Comparison of ENCODE assay signal across 31 cellular contexts in genomic region chr15:83547168-83547567, GRCh38.
"Had no signal": no experiment of that assay in that cellular context is flagged by ENCODE, and none has a peak within 500 bp of the region (broad histone marks: within the 10 kb centered on the region; RNA-seq: fewer than 3 reads in every experiment).

No MANE protein-coding gene starts in this region.

- H3K9me3 Mint-ChIP-seq: activated T-helper 17 cell treated with anti-CD3 and anti-CD28 coated beads, Interleukin-2, amount 50 U/mL, for 72 hours; central memory CD8-positive, alpha-beta T cell; dendritic cell treated with granulocyte-macrophage colony-stimulating factor and Interleukin-4, amounts not matched to agents 40 ng/mL and 50 ng/mL, for 4 days had no signal

- H3K27ac Mint-ChIP-seq: activated B cell treated with CpG ODN at 0.5 μM for 24 hours; activated CD8-positive, alpha-beta T cell treated with anti-CD3 and anti-CD28 coated beads for 36 hours; activated naive CD4-positive, alpha-beta T cell treated with anti-CD3 and anti-CD28 coated beads for 36 hours; activated naive CD4-positive, alpha-beta T cell treated with anti-CD3 and anti-CD28 coated beads, Interleukin-2, amount 50 U/mL, for 24 hours; activated naive CD8-positive, alpha-beta T cell treated with anti-CD3 and anti-CD28 coated beads for 36 hours; activated naive CD8-positive, alpha-beta T cell treated with anti-CD3 and anti-CD28 coated beads, Interleukin-2, amount 50 U/mL, for 24 hours; activated T-helper 17 cell treated with anti-CD3 and anti-CD28 coated beads, Interleukin-2, amount 50 U/mL, for 72 hours; dendritic cell treated with granulocyte-macrophage colony-stimulating factor and Interleukin-4, amounts not matched to agents 40 ng/mL and 50 ng/mL, for 4 days; endodermal cell had no signal

- H3K36me3 ChIP-seq: adrenal gland, ascending aorta, breast epithelium, cardiac muscle cell, esophagus muscularis mucosa, gastrocnemius medialis had no signal

- H3K9me3 ChIP-seq: adrenal gland had no signal

- DNase-seq: activated B cell treated with CpG ODN at 0.5 μM for 24 hours; activated CD4-positive, alpha-beta T cell treated with anti-CD3 and anti-CD28 coated beads for 48 hours; activated CD4-positive, alpha-beta T cell treated with anti-CD3 and anti-CD28 coated beads, Interleukin-2, amount 50 U/mL, for 1 hour; activated CD4-positive, alpha-beta T cell treated with anti-CD3 and anti-CD28 coated beads, Interleukin-2, amount 50 U/mL, for 48 hours; activated CD8-positive, alpha-beta memory T cell treated with anti-CD3 and anti-CD28 coated beads for 24 hours; activated CD8-positive, alpha-beta T cell treated with anti-CD3 and anti-CD28 coated beads for 36 hours; activated effector memory CD4-positive, alpha-beta T cell treated with anti-CD3 and anti-CD28 coated beads, Interleukin-2, amount 50 U/mL, for 16 hours; activated naive CD4-positive, alpha-beta T cell treated with anti-CD3 and anti-CD28 coated beads for 36 hours; activated naive CD8-positive, alpha-beta T cell treated with anti-CD3 and anti-CD28 coated beads for 36 hours; activated naive CD8-positive, alpha-beta T cell treated with anti-CD3 and anti-CD28 coated beads, Interleukin-2, amount 50 U/mL, for 24 hours; activated T-cell treated with anti-CD3 and anti-CD28 coated beads, Interleukin-2, amount 50 U/mL, for 4 hours; adrenal gland; dorsolateral prefrontal cortex; effector memory CD4-positive, alpha-beta T cell; endodermal cell; erythroblast; foreskin keratinocyte; gastrocnemius medialis; T-helper 2 cell had no signal

- H3K27me3 ChIP-seq: adrenal gland, ascending aorta, breast epithelium, cardiac muscle cell, dorsolateral prefrontal cortex, esophagus muscularis mucosa, gastrocnemius medialis had no signal

- H3K27ac ChIP-seq: adrenal gland, ascending aorta, breast epithelium, cardiac muscle cell, coronary artery, esophagus muscularis mucosa, foreskin keratinocyte, gastrocnemius medialis, VCaP had no signal

- H3K4me1 Mint-ChIP-seq: activated B cell treated with CpG ODN at 0.5 μM for 24 hours; activated naive CD4-positive, alpha-beta T cell treated with anti-CD3 and anti-CD28 coated beads, Interleukin-2, amount 50 U/mL, for 24 hours; activated naive CD8-positive, alpha-beta T cell treated with anti-CD3 and anti-CD28 coated beads for 36 hours; activated naive CD8-positive, alpha-beta T cell treated with anti-CD3 and anti-CD28 coated beads, Interleukin-2, amount 50 U/mL, for 24 hours; activated T-helper 17 cell treated with anti-CD3 and anti-CD28 coated beads, Interleukin-2, amount 50 U/mL, for 72 hours; central memory CD8-positive, alpha-beta T cell had no signal

- H3K4me3 ChIP-seq: adrenal gland, ascending aorta, breast epithelium, cardiac muscle cell, coronary artery, dorsolateral prefrontal cortex, esophagus muscularis mucosa, gastrocnemius medialis had no signal

- H3K36me3 Mint-ChIP-seq: activated naive CD4-positive, alpha-beta T cell treated with anti-CD3 and anti-CD28 coated beads, Interleukin-2, amount 50 U/mL, for 24 hours; activated naive CD8-positive, alpha-beta T cell treated with anti-CD3 and anti-CD28 coated beads for 36 hours had no signal

- H3K4me1 ChIP-seq: adrenal gland, ascending aorta, breast epithelium, esophagus muscularis mucosa, foreskin keratinocyte, gastrocnemius medialis had no signal

- ATAC-seq: activated CD4-positive, CD25-positive, alpha-beta regulatory T cell treated with anti-CD3 and anti-CD28 coated beads, Interleukin-2, amount 50 U/mL, for 24 hours; activated CD8-positive, alpha-beta T cell treated with anti-CD3 and anti-CD28 coated beads for 36 hours; activated naive CD8-positive, alpha-beta T cell treated with anti-CD3 and anti-CD28 coated beads, Interleukin-2, amount 50 U/mL, for 24 hours; activated T-cell treated with anti-CD3 and anti-CD28 coated beads, Interleukin-2, amount 50 U/mL, for 4 hours; activated T-helper 17 cell treated with anti-CD3 and anti-CD28 coated beads, Interleukin-2, amount 50 U/mL, for 72 hours; gastrocnemius medialis had no signal

- H3K4me3 Mint-ChIP-seq: activated B cell treated with CpG ODN at 0.5 μM for 24 hours; activated CD8-positive, alpha-beta T cell treated with anti-CD3 and anti-CD28 coated beads for 36 hours; activated naive CD4-positive, alpha-beta T cell treated with anti-CD3 and anti-CD28 coated beads for 36 hours; activated naive CD4-positive, alpha-beta T cell treated with anti-CD3 and anti-CD28 coated beads, Interleukin-2, amount 50 U/mL, for 24 hours; activated naive CD8-positive, alpha-beta T cell treated with anti-CD3 and anti-CD28 coated beads for 36 hours; activated naive CD8-positive, alpha-beta T cell treated with anti-CD3 and anti-CD28 coated beads, Interleukin-2, amount 50 U/mL, for 24 hours; activated T-cell treated with anti-CD3 and anti-CD28 coated beads, Interleukin-2, amount 50 U/mL, for 4 hours; activated T-helper 17 cell treated with anti-CD3 and anti-CD28 coated beads, Interleukin-2, amount 50 U/mL, for 72 hours; brain; central memory CD8-positive, alpha-beta T cell; dendritic cell treated with granulocyte-macrophage colony-stimulating factor and Interleukin-4, amounts not matched to agents 40 ng/mL and 50 ng/mL, for 4 days; endodermal cell had no signal
